8 cellular contexts compared by ENCODE assay signal in the genomic region with DNA sequence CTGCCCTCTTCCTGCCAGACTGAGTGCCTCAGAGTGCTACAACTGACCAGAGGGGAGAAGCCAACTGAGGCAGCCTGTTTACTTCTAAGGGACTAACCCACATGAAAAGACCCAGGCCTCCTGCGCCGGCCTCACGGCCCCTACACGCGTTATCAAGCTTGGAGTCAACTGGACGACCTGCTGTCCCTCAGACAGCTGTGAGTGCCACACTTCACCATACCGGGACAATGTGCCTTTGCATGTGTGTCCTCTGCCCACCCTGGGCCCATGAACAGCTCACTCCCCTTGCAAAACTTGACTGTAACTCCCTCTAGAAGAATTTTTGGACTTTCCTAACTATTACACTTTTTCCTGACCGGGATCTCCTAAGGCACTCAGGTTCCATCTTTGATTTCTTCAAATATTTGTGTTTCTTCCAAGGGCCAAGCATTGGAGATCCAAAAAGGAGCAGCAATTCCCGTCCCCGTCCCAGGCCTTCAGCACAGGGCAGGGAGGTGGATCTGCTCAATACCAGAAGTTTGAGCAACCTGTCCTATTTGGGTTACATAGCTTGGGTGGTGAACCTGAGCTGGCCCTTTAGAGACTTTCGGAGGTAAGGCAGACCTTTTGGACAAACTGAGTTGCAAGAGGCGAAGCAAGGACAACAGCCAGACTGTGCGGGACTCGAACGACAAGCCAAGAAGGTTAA. TPM values are rescaled to one million over a fixed set of nuclear protein-coding genes. Genes with fewer than 3 reads are reported as not detected.
A peak's percentile ranks its signal among the peaks of the same experiment; 100 is the strongest.
DNase-seq lines count a peak whose midpoint lies in the region; ATAC-seq and TF ChIP-seq lines count a peak whose summit lies in the region.

No MANE protein-coding gene starts in this region.

- POLR2A ChIA-PET in HEK293 (lab: Yijun Ruan, JAX): interaction anchor here (1.7 kb wide), 1 partner anchor 8 kb away, joined by 5 read pairs; no protein-coding TSS in a partner anchor
- POLR2A ChIA-PET in activated CD4-positive, alpha-beta memory T cell treated with anti-CD3 and anti-CD28 coated beads, Interleukin-2, amount 10 ng/mL, durations not matched to agents 7 days and 5 days (lab: Charles Lee): interaction anchor here (0.9 to 5.8 kb wide), 13 partner anchors 8 to 549 kb away, joined by 3 to 74 read pairs (median 5); a partner anchor contains a TSS

- no peak for ATAC-seq in GM21717 (IDR thresholded peaks at IDR 0.05; ENCODE audit: unreplicated experiment)

- TF ChIP-seq CTCF in 22Rv1 (IDR thresholded peaks at IDR 0.05) (no peak), HEK293 (tag by site-specific recombination; IDR thresholded peaks at IDR 0.05) (no peak)

- H3K9ac ChIP-seq in iPS-20b (ENCODE audit: low read depth, low read length): peak overlapping the region; percentile 84; the same call in 1 of the 2 replicates

- H3K4me3 ChIP-seq in HEK293 (ENCODE audit: low read depth, low read length) (peak overlapping the region; percentile 55), iPS-20b (ENCODE audit: low read length) (peak overlapping the region; percentile 93), thymus (ENCODE audit: low read length) (peak overlapping the region; percentile 88)

- CTCF ChIA-PET in HEK293 (lab: Yijun Ruan, JAX): interaction anchor here (0.6 kb wide), 1 partner anchor 264 kb away, joined by 3 read pairs; no protein-coding TSS in a partner anchor
- CTCF ChIA-PET in activated CD4-positive, alpha-beta memory T cell treated with anti-CD3 and anti-CD28 coated beads, Interleukin-2, amount 10 ng/mL, durations not matched to agents 7 days and 5 days (lab: Charles Lee): interaction anchor here (0.9 to 4.1 kb wide), 6 partner anchors 9 to 197 kb away, joined by 3 to 33 read pairs (median 9); no protein-coding TSS in a partner anchor

- 89% methylated on average over 15 of the region's 15 CpGs for WGBS in thymus

- peak; percentile 52 for DNase-seq in activated CD4-positive, alpha-beta memory T cell treated with anti-CD3 and anti-CD28 coated beads, Interleukin-2, amount 10 ng/mL, durations not matched to agents 7 days and 5 days
- DNase-seq in activated gamma-delta T cell (lab: John Stamatoyannopoulos, UW): no peak
- DNase-seq in NCI-H1694 (lab: John Stamatoyannopoulos, UW): no peak

- peaks cover 23% of the 10 kb centered on the region for H3K36me3 Mint-ChIP-seq in activated CD4-positive, alpha-beta memory T cell treated with anti-CD3 and anti-CD28 coated beads, Interleukin-2, amount 10 ng/mL, durations not matched to agents 7 days and 5 days (ENCODE audit: low read depth)

- peaks cover 16% of the 10 kb centered on the region for H3K27me3 ChIP-seq in iPS-20b (ENCODE audit: insufficient read depth, low read length)
- H3K27me3 ChIP-seq in thymus (ENCODE audit: control insufficient read depth, insufficient read depth): no peaks in the 10 kb centered on the region

- no peaks in the 10 kb centered on the region for H3K9me3 Mint-ChIP-seq in activated CD4-positive, alpha-beta memory T cell treated with anti-CD3 and anti-CD28 coated beads, Interleukin-2, amount 10 ng/mL, durations not matched to agents 7 days and 5 days

- H3K9me3 ChIP-seq in HEK293 (ENCODE audit: control insufficient read depth, insufficient read depth, low read depth, low read length) (no peaks in the 10 kb centered on the region), iPS-20b (ENCODE audit: insufficient read depth, low read depth, low read length) (peaks cover 3% of the 10 kb centered on the region), thymus (ENCODE audit: control insufficient read depth) (no peaks in the 10 kb centered on the region)

- H3K4me3 Mint-ChIP-seq in activated CD4-positive, alpha-beta memory T cell treated with anti-CD3 and anti-CD28 coated beads, Interleukin-2, amount 10 ng/mL, durations not matched to agents 7 days and 5 days: peak overlapping the region; percentile 73

- peaks cover 52% of the 10 kb centered on the region for H3K4me1 Mint-ChIP-seq in activated CD4-positive, alpha-beta memory T cell treated with anti-CD3 and anti-CD28 coated beads, Interleukin-2, amount 10 ng/mL, durations not matched to agents 7 days and 5 days

- H3K4me1 ChIP-seq in HEK293 (ENCODE audit: control insufficient read depth, insufficient read depth, low read length) (no peaks in the 10 kb centered on the region), iPS-20b (ENCODE audit: insufficient read depth, low read length) (peaks cover 3% of the 10 kb centered on the region), thymus (ENCODE audit: control insufficient read depth, insufficient read depth, low read length) (peaks cover 7% of the 10 kb centered on the region)

- H3K27ac ChIP-seq in 22Rv1 (peak overlapping the region; percentile 78), HEK293 (ENCODE audit: extremely low read depth, low read depth, low read length) (peak overlapping the region; percentile 18; the same call in 1 of the 2 replicates), iPS-20b (ENCODE audit: low read length) (no peak overlapping the region), thymus (ENCODE audit: low read depth) (no peak overlapping the region)

- H3K36me3 ChIP-seq in HEK293 (ENCODE audit: control insufficient read depth in 2 of 2, insufficient read depth in 1 of 2, low read length in 2 of 2) (peaks cover under 1 to 44% of the 10 kb centered on the region in 2 experiments; a peak in 1 of 3 replicates), iPS-20b (ENCODE audit: insufficient read depth, low read depth, low read length) (peaks cover 25% of the 10 kb centered on the region), thymus (ENCODE audit: control insufficient read depth, insufficient read depth) (peaks cover 11% of the 10 kb centered on the region)

- peaks cover 4% of the 10 kb centered on the region for H3K27me3 Mint-ChIP-seq in activated CD4-positive, alpha-beta memory T cell treated with anti-CD3 and anti-CD28 coated beads, Interleukin-2, amount 10 ng/mL, durations not matched to agents 7 days and 5 days

- peak overlapping the region; percentile 67 for H3K27ac Mint-ChIP-seq in activated CD4-positive, alpha-beta memory T cell treated with anti-CD3 and anti-CD28 coated beads, Interleukin-2, amount 10 ng/mL, durations not matched to agents 7 days and 5 days

TF ChIP-seq in HEK293, 187 proteins besides CTCF, POLR2A, EP300 and RAD21 (continues in another document):
- no peak for TF ChIP-seq YY1 (tag by site-specific recombination; IDR thresholded peaks at IDR 0.05)
- TF ChIP-seq, protein P1, sequence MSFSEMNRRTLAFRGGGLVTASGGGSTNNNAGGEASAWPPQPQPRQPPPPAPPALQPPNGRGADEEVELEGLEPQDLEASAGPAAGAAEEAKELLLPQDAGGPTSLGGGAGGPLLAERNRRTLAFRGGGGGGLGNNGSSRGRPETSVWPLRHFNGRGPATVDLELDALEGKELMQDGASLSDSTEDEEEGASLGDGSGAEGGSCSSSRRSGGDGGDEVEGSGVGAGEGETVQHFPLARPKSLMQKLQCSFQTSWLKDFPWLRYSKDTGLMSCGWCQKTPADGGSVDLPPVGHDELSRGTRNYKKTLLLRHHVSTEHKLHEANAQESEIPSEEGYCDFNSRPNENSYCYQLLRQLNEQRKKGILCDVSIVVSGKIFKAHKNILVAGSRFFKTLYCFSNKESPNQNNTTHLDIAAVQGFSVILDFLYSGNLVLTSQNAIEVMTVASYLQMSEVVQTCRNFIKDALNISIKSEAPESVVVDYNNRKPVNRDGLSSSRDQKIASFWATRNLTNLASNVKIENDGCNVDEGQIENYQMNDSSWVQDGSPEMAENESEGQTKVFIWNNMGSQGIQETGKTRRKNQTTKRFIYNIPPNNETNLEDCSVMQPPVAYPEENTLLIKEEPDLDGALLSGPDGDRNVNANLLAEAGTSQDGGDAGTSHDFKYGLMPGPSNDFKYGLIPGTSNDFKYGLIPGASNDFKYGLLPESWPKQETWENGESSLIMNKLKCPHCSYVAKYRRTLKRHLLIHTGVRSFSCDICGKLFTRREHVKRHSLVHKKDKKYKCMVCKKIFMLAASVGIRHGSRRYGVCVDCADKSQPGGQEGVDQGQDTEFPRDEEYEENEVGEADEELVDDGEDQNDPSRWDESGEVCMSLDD (tag by site-specific recombination; IDR thresholded peaks at IDR 0.05): no peak
- no peak for TF ChIP-seq ZFP37 (tag by site-specific recombination; IDR thresholded peaks at IDR 0.05)
- TF ChIP-seq ZNF133 (tag by site-specific recombination; IDR thresholded peaks at IDR 0.05): no peak
- TF ChIP-seq ZNF19 (tag by site-specific recombination; IDR thresholded peaks at IDR 0.05; ENCODE audit: low read depth): no peak
- TF ChIP-seq ZNF707 (tag by site-specific recombination; IDR thresholded peaks at IDR 0.05): no peak
- TF ChIP-seq ZNF335 (tag by site-specific recombination; conservative IDR thresholded peaks at IDR 0.05): peak; percentile 82
- peak; percentile 36; the same call in 1 of the 2 replicates for TF ChIP-seq IKZF3 (tag by site-specific recombination; IDR thresholded peaks at IDR 0.05)
- no peak for TF ChIP-seq ZNF791 (tag by site-specific recombination; IDR thresholded peaks at IDR 0.05)
- peak; percentile 63; the same call in 1 of the 2 replicates for TF ChIP-seq ZBTB48 (tag by site-specific recombination; IDR thresholded peaks at IDR 0.05)
- TF ChIP-seq, protein P2, sequence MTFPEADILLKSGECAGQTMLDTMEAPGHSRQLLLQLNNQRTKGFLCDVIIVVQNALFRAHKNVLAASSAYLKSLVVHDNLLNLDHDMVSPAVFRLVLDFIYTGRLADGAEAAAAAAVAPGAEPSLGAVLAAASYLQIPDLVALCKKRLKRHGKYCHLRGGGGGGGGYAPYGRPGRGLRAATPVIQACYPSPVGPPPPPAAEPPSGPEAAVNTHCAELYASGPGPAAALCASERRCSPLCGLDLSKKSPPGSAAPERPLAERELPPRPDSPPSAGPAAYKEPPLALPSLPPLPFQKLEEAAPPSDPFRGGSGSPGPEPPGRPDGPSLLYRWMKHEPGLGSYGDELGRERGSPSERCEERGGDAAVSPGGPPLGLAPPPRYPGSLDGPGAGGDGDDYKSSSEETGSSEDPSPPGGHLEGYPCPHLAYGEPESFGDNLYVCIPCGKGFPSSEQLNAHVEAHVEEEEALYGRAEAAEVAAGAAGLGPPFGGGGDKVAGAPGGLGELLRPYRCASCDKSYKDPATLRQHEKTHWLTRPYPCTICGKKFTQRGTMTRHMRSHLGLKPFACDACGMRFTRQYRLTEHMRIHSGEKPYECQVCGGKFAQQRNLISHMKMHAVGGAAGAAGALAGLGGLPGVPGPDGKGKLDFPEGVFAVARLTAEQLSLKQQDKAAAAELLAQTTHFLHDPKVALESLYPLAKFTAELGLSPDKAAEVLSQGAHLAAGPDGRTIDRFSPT (tag by site-specific recombination; IDR thresholded peaks at IDR 0.05): 0 out of 2 replicates have a peak, but pooled peaks have one; percentile 26
- no peak for TF ChIP-seq ZNF433 (tag by site-specific recombination; IDR thresholded peaks at IDR 0.05; ENCODE audit: low read depth)
- TF ChIP-seq ZNF629 (tag by site-specific recombination; IDR thresholded peaks at IDR 0.05): no peak

RNA-seq across cellular contexts. Expression of a gene that starts 1.7 kb away (rescaled TPM):
- 10 to 100 TPM; 34.1 to 38.7 TPM for total RNA-seq in activated CD4-positive, alpha-beta memory T cell treated with anti-CD3 and anti-CD28 coated beads, Interleukin-2, amount 10 ng/mL, durations not matched to agents 7 days and 5 days
- 18.1 TPM for polyA plus RNA-seq in thymus

RNA-seq across cellular contexts. Expression of a gene that starts 1.8 kb away (rescaled TPM):
- total RNA-seq in activated CD4-positive, alpha-beta memory T cell treated with anti-CD3 and anti-CD28 coated beads, Interleukin-2, amount 10 ng/mL, durations not matched to agents 7 days and 5 days: 1 to 10 TPM; 3.1 to 3.6 TPM
- polyA plus RNA-seq in thymus: 5.6 TPM

Comparison
In these comparisons a context has a peak if more than half of its experiments do, and no peak if none do; other contexts are left out.
1. H3K27ac ChIP-seq: peak in 22Rv1 (single experiment) and HEK293 (single experiment); none in iPS-20b (single experiment) and thymus (single experiment).
2. Peak in every context shown above with its lines, with median percentiles within 50 percentile points of each other: H3K4me3 ChIP-seq.